ENCODE assay signal across 12 cellular contexts in genomic region chr3:42070089-42070885, GRCh38. TPM values are rescaled to one million over a fixed set of nuclear protein-coding genes. Genes with fewer than 3 reads are reported as not detected.
DNase-seq lines count a peak whose midpoint lies in the region; ATAC-seq and TF ChIP-seq lines count a peak whose summit lies in the region.
"Had no signal": no experiment of that assay in that cellular context is flagged by ENCODE, and none has a peak within 500 bp of the region (broad histone marks: within the 10 kb centered on the region; RNA-seq: fewer than 3 reads in every experiment).

No MANE protein-coding gene starts in this region.

- H3K4me1 ChIP-seq in left ventricle myocardium inferior (peaks cover 100% of the 10 kb centered on the region), muscle layer of duodenum (ENCODE audit: control insufficient read depth in 1 of 2, insufficient read depth in 2 of 2, low read length in 2 of 2) (peaks cover 40 to 76% of the 10 kb centered on the region in 2 donors), upper lobe of right lung (peaks cover 61% of the 10 kb centered on the region)

- no peaks in the 10 kb centered on the region for H3K36me3 Mint-ChIP-seq in chondrocyte (ENCODE audit: low read depth)

- H3K27me3 ChIP-seq in left ventricle myocardium inferior (ENCODE audit: low read depth) (no peaks in the 10 kb centered on the region), muscle layer of duodenum (ENCODE audit: low read depth, low read length) (no peaks in the 10 kb centered on the region), upper lobe of right lung (no peaks in the 10 kb centered on the region)

- H3K9me3 ChIP-seq in left ventricle myocardium inferior (replicated peaks) (no peaks in the 10 kb centered on the region), muscle layer of duodenum (ENCODE audit: control insufficient read depth in 1 of 2, low read length in 2 of 2) (no peaks in the 10 kb centered on the region), upper lobe of right lung (no peaks in the 10 kb centered on the region)

- no peaks in the 10 kb centered on the region for H3K36me3 ChIP-seq in left ventricle myocardium inferior
- no peaks in the 10 kb centered on the region for H3K36me3 ChIP-seq in muscle layer of duodenum (ENCODE audit: control insufficient read depth in 1 of 2, insufficient read depth in 2 of 2, low read length in 2 of 2)
- H3K36me3 ChIP-seq in upper lobe of right lung = no peaks in the 10 kb centered on the region

- H3K9me3 Mint-ChIP-seq in chondrocyte (ENCODE audit: low read depth) = no peaks in the 10 kb centered on the region

- peak overlapping the region; percentile 96 for H3K27ac Mint-ChIP-seq in chondrocyte (ENCODE audit: unreplicated experiment)
- H3K27ac Mint-ChIP-seq: activated CD8-positive, alpha-beta memory T cell treated with anti-CD3 and anti-CD28 coated beads, Interleukin-2, amount 10 ng/mL, durations not matched to agents 7 days and 5 days had no signal

- no peaks in the 10 kb centered on the region for H3K27me3 Mint-ChIP-seq in chondrocyte (ENCODE audit: low read depth)
- H3K27me3 Mint-ChIP-seq: activated CD8-positive, alpha-beta memory T cell treated with anti-CD3 and anti-CD28 coated beads, Interleukin-2, amount 10 ng/mL, durations not matched to agents 7 days and 5 days had no signal

- TF ChIP-seq CTCF in left ventricle myocardium inferior (IDR thresholded peaks at IDR 0.05; ENCODE audit: borderline replicate concordance) (no peak), chondrocyte (IDR thresholded peaks at IDR 0.05) (no peak), upper lobe of right lung (IDR thresholded peaks at IDR 0.05) (no peak)

- intact Hi-C loops in left ventricle myocardium inferior (cut with micrococcal nuclease) = no loop called here
- intact Hi-C loops in left cardiac atrium (cut with DNase I) = no loop called here
- intact Hi-C loops in upper lobe of right lung (cut with DNase I) = loop anchor here (10.0 kb wide), 1 partner anchor 55 kb away; no protein-coding TSS in a partner anchor

- H3K4me3 Mint-ChIP-seq in chondrocyte (ENCODE audit: unreplicated experiment) = no peak overlapping the region
- H3K4me3 Mint-ChIP-seq: activated CD8-positive, alpha-beta memory T cell treated with anti-CD3 and anti-CD28 coated beads, Interleukin-2, amount 10 ng/mL, durations not matched to agents 7 days and 5 days had no signal

- no peak for DNase-seq in left ventricle myocardium inferior
- DNase-seq in left cardiac atrium = no peak
- DNase-seq in chondrocyte (ENCODE audit: low spot score) = no peak
- no peak for DNase-seq in upper lobe of right lung
- no peak for DNase-seq in activated gamma-delta T cell (lab: John Stamatoyannopoulos, UW)
- no peak for DNase-seq in retina
- no peak for DNase-seq in HCEC 1CT
- DNase-seq: ACHN; activated CD8-positive, alpha-beta memory T cell treated with anti-CD3 and anti-CD28 coated beads, Interleukin-2, amount 10 ng/mL, durations not matched to agents 7 days and 5 days; NCI-H1105 treated with DMSO at 0.1 percent for 48 hours; NK-92 treated with Interleukin-12 subunit alpha and Interleukin-12 subunit beta, amount 100 ng/mL, for 24 hours had no signal

- H3K27ac ChIP-seq in left ventricle myocardium inferior (replicated peaks) = peak overlapping the region; percentile 94
- H3K27ac ChIP-seq in muscle layer of duodenum (ENCODE audit: low read length) = peak overlapping the region; percentile 55
- H3K27ac ChIP-seq in upper lobe of right lung = peak overlapping the region; percentile 83

- peaks cover 81% of the 10 kb centered on the region for H3K4me1 Mint-ChIP-seq in chondrocyte (ENCODE audit: low read depth)
- H3K4me1 Mint-ChIP-seq: activated CD8-positive, alpha-beta memory T cell treated with anti-CD3 and anti-CD28 coated beads, Interleukin-2, amount 10 ng/mL, durations not matched to agents 7 days and 5 days had no signal

- no peak for ATAC-seq in left cardiac atrium
- ATAC-seq in upper lobe of right lung = no peak
- ATAC-seq: activated CD8-positive, alpha-beta memory T cell treated with anti-CD3 and anti-CD28 coated beads, Interleukin-2, amount 10 ng/mL, durations not matched to agents 7 days and 5 days had no signal

- H3K4me3 ChIP-seq in left ventricle myocardium inferior = no peak overlapping the region
- no peak overlapping the region for H3K4me3 ChIP-seq in muscle layer of duodenum (ENCODE audit: low read depth in 1 of 2, low read length in 2 of 2)
- H3K4me3 ChIP-seq in upper lobe of right lung = no peak overlapping the region

RNA-seq across cellular contexts. Expression of gene TRAK1, which starts 20.9 kb away (rescaled TPM):
- total RNA-seq in left ventricle myocardium inferior (264 TPM), left cardiac atrium (100 to 1,000 TPM; 197 to 211 TPM), chondrocyte (38.1 to 53.7 TPM (median 51.2 TPM) in 3 replicates), upper lobe of right lung (49.6 TPM)
